Comparison of ENCODE assay signal across 22 cellular contexts in genomic region chr9:118129541-118129940, GRCh38.
DNase-seq lines count a peak whose midpoint lies in the region; ATAC-seq and TF ChIP-seq lines count a peak whose summit lies in the region.
"Had no signal": no experiment of that assay in that cellular context is flagged by ENCODE, and none has a peak within 500 bp of the region (broad histone marks: within the 10 kb centered on the region; RNA-seq: fewer than 3 reads in every experiment).

No MANE protein-coding gene starts in this region.

- TF ChIP-seq POLR2A in breast epithelium (IDR thresholded peaks at IDR 0.05) (no peak), heart left ventricle (IDR thresholded peaks at IDR 0.05) (no peak), right lobe of liver (IDR thresholded peaks at IDR 0.05) (no peak)

- CTCF ChIA-PET in MCF 10A (lab: Yijun Ruan, JAX): interaction anchor here (1.2 kb wide), 1 partner anchor 41 kb away, joined by 3 read pairs; no protein-coding TSS in a partner anchor

- H3K9me3 Mint-ChIP-seq in MCF 10A (ENCODE audit: unreplicated experiment): peaks cover 24% of the 10 kb centered on the region

- H3K4me3 ChIP-seq in breast epithelium (no peak overlapping the region), heart left ventricle (no peak overlapping the region), right lobe of liver (no peak overlapping the region)
- H3K4me3 ChIP-seq: BLaER1, PC-9 had no signal

- H3K4me1 ChIP-seq in breast epithelium (no peaks in the 10 kb centered on the region), heart left ventricle (no peaks in the 10 kb centered on the region), right lobe of liver (no peaks in the 10 kb centered on the region)
- H3K4me1 ChIP-seq: BLaER1 had no signal

- POLR2A ChIA-PET in MCF 10A (lab: Yijun Ruan, JAX): no interaction called here

- WGBS in heart left ventricle, 4 donors: 71 to 77% (median 73%) methylated on average over 3 of the region's 3 CpGs
- 63% methylated on average over 3 of the region's 3 CpGs for WGBS in right lobe of liver (ENCODE audit: insufficient coverage, low coverage, low lambda C conversion rate, missing lambda C conversion rate)

- no peaks in the 10 kb centered on the region for H3K36me3 Mint-ChIP-seq in MCF 10A (ENCODE audit: insufficient read depth, unreplicated experiment)
- H3K36me3 Mint-ChIP-seq: CD4-positive, CD25-positive, alpha-beta regulatory T cell had no signal

- no peak overlapping the region for H3K27ac Mint-ChIP-seq in MCF 10A (ENCODE audit: low read depth, unreplicated experiment)

- H3K27ac ChIP-seq in breast epithelium: no peak overlapping the region
- H3K27ac ChIP-seq in heart left ventricle: no peak overlapping the region
- H3K27ac ChIP-seq in right lobe of liver: no peak overlapping the region
- H3K27ac ChIP-seq: 22Rv1, BLaER1, HL-60, PC-9, RWPE1 had no signal

- BruUV-seq in MCF 10A (replicated peaks; lab: Mats Ljungman, UMichigan): no TSS peak

- ATAC-seq in heart left ventricle (no peak), right lobe of liver (no peak)

- peak; percentile 57 for DNase-seq in MCF 10A (ENCODE audit: unreplicated experiment)
- no peak for DNase-seq in breast epithelium (ENCODE audit: low spot score in 2 of 2)
- DNase-seq in T1000 (lab: John Stamatoyannopoulos, UW): peak; percentile 20
- DNase-seq in glomerular visceral epithelial cell (ENCODE audit: extremely low spot score): peak; percentile 63
- no peak for DNase-seq in heart left ventricle
- no peak for DNase-seq in AG08396 (ENCODE audit: low spot score)
- DNase-seq in NCI-H1092 (lab: John Stamatoyannopoulos, UW): no peak
- no peak for DNase-seq in right lobe of liver
- DNase-seq: CD4-positive, CD25-positive, alpha-beta regulatory T cell; GOT3; HCEC 1CT; MV-4-11; NCI-H2029; NCI-H446 treated with DMSO at 0.1 percent for 48 hours; NCI-H526; NCI-H82; PC-9; SHP77 treated with DMSO at 0.1 percent for 48 hours had no signal

- H3K9me3 ChIP-seq in breast epithelium: no peaks in the 10 kb centered on the region
- peaks cover 0 to 7% (median 0%) of the 10 kb centered on the region in 12 donors for H3K9me3 ChIP-seq in heart left ventricle
- no peaks in the 10 kb centered on the region for H3K9me3 ChIP-seq in right lobe of liver
- H3K9me3 ChIP-seq: BLaER1 had no signal

- no peaks in the 10 kb centered on the region for H3K4me1 Mint-ChIP-seq in MCF 10A (ENCODE audit: insufficient read depth, unreplicated experiment)
- H3K4me1 Mint-ChIP-seq: CD4-positive, CD25-positive, alpha-beta regulatory T cell had no signal

- H3K36me3 ChIP-seq in breast epithelium: no peaks in the 10 kb centered on the region
- H3K36me3 ChIP-seq in heart left ventricle: no peaks in the 10 kb centered on the region
- no peaks in the 10 kb centered on the region for H3K36me3 ChIP-seq in right lobe of liver
- H3K36me3 ChIP-seq: BLaER1 had no signal

- H3K27me3 ChIP-seq in breast epithelium: no peaks in the 10 kb centered on the region
- H3K27me3 ChIP-seq in heart left ventricle: no peaks in the 10 kb centered on the region
- no peaks in the 10 kb centered on the region for H3K27me3 ChIP-seq in right lobe of liver
- H3K27me3 ChIP-seq: BLaER1 had no signal

- no peak for TF ChIP-seq CTCF in MCF 10A (IDR thresholded peaks at IDR 0.05; ENCODE audit: unreplicated experiment)
- no peak for TF ChIP-seq CTCF in breast epithelium (IDR thresholded peaks at IDR 0.05)
- TF ChIP-seq CTCF in heart left ventricle (IDR thresholded peaks at IDR 0.05): no peak
- no peak for TF ChIP-seq CTCF in right lobe of liver (IDR thresholded peaks at IDR 0.05)

- no peak overlapping the region for H3K4me3 Mint-ChIP-seq in MCF 10A (ENCODE audit: unreplicated experiment)
- H3K4me3 Mint-ChIP-seq: CD4-positive, CD25-positive, alpha-beta regulatory T cell had no signal

- intact Hi-C loops in MCF 10A (cut with micrococcal nuclease) (no loop called here), breast epithelium (cut with DNase I; ENCODE audit: low total_unique reads) (no loop called here), heart left ventricle (cut with DNase I) (no loop called here), right lobe of liver (cut with DNase I) (no loop called here)

- no peaks in the 10 kb centered on the region for H3K27me3 Mint-ChIP-seq in MCF 10A (ENCODE audit: insufficient read depth, unreplicated experiment)
- H3K27me3 Mint-ChIP-seq: CD4-positive, CD25-positive, alpha-beta regulatory T cell had no signal

Comparison
In these comparisons a context has a peak if more than half of its experiments do, and no peak if none do; other contexts are left out.
1. DNase-seq: peak in MCF 10A (single experiment), T1000 (single experiment) and glomerular visceral epithelial cell (single experiment); none in breast epithelium (0 of 2), heart left ventricle (0 of 5), AG08396 (single experiment), NCI-H1092 (single experiment) and right lobe of liver (0 of 3).